Comparison of ENCODE assay signal across 34 cellular contexts in the genomic region with DNA sequence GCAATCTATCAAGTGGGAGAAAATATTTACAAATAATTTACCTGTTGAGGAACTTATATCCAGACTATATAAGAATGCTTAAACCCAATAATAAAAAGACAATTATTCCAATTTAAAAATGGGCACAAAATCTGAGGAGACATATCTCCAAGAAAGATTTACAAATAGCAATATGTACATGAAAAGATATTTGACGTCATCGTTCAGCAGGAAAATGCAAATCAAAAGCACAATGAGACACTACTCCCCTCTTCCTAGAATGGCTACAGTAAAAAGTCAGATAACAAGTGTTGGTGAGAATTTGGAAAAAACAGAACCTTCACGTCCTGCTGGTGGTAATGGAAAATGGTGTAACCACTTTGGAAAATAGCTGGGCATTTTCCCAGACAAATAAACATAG.
"Had no signal": no experiment of that assay in that cellular context is flagged by ENCODE, and none has a peak within 500 bp of the region (broad histone marks: within the 10 kb centered on the region; RNA-seq: fewer than 3 reads in every experiment).

No MANE protein-coding gene starts in this region.

- H3K36me3 ChIP-seq: MG63 had no signal

- H3K27me3 ChIP-seq: MG63 had no signal

- H3K4me3 ChIP-seq: MG63 had no signal

- H3K9me3 ChIP-seq: MG63 had no signal

- DNase-seq: Karpas-422, Kasumi-1, MG63, MM.1S, MV-4-11, NCI-H1048, NCI-H1092, NCI-H1092 treated with DMSO at 0.1 percent for 48 hours, NCI-H1105, NCI-H1105 treated with DMSO at 0.1 percent for 48 hours, NCI-H1417, NCI-H1417 treated with DMSO at 0.1 percent for 48 hours, NCI-H1436, NCI-H1436 treated with DMSO at 0.1 percent for 48 hours, NCI-H146, NCI-H1694, NCI-H1694 treated with DMSO at 0.1 percent for 48 hours, NCI-H187, NCI-H187 treated with DMSO at 0.1 percent for 48 hours, NCI-H1930, NCI-H2029, NCI-H2029 treated with DMSO at 0.1 percent for 48 hours, NCI-H2081, NCI-H2081 treated with DMSO at 0.1 percent for 48 hours, NCI-H2107, NCI-H2171, NCI-H2171 treated with DMSO at 0.1 percent for 48 hours, NCI-H2227 treated with DMSO at 0.1 percent for 48 hours, NCI-H226, NCI-H345, NCI-H446, NCI-H446 treated with DMSO at 0.1 percent for 48 hours, NCI-H510A, NCI-H510A treated with DMSO at 0.1 percent for 48 hours had no signal
